Comparison of ENCODE assay signal across 11 cellular contexts in genomic region chr2:33380001-33380609, GRCh38.
DNase-seq lines count a peak whose midpoint lies in the region; ATAC-seq and TF ChIP-seq lines count a peak whose summit lies in the region.
"Had no signal": no experiment of that assay in that cellular context is flagged by ENCODE, and none has a peak within 500 bp of the region (broad histone marks: within the 10 kb centered on the region; RNA-seq: fewer than 3 reads in every experiment).

No MANE protein-coding gene starts in this region.

- H3K9me3 ChIP-seq in SK-N-SH (no peaks in the 10 kb centered on the region), NT2/D1 (ENCODE audit: insufficient read depth, low read length) (no peaks in the 10 kb centered on the region), smooth muscle cell (replicated peaks; ENCODE audit: low read depth) (no peaks in the 10 kb centered on the region), HAP-1 (no peaks in the 10 kb centered on the region)
- H3K9me3 ChIP-seq: BLaER1 treated with 17β-estradiol and CSF1 and Interleukin-3, amounts not matched to agents 10 nM and 100 nM had no signal

- H3K4me1 ChIP-seq in SK-N-SH (ENCODE audit: control insufficient read depth in 1 of 2, insufficient read depth in 2 of 2, low read depth in 1 of 2, low read length in 1 of 2), result peaks cover 0 to 3% of the 10 kb centered on the region in 2 experiments; a peak in 1 of 4 replicates
- no peaks in the 10 kb centered on the region for H3K4me1 ChIP-seq in NT2/D1 (ENCODE audit: insufficient read depth, insufficient read length)
- peaks cover 9% of the 10 kb centered on the region for H3K4me1 ChIP-seq in smooth muscle cell (ENCODE audit: low read depth)
- no peaks in the 10 kb centered on the region for H3K4me1 ChIP-seq in HAP-1
- H3K4me1 ChIP-seq: BLaER1 treated with 17β-estradiol and CSF1 and Interleukin-3, amounts not matched to agents 10 nM and 100 nM had no signal

- in situ Hi-C loops in HAP-1 (cut with MboI; ENCODE audit: low sequenced_read_pairs), result no loop called here

- H3K4me3 ChIP-seq in SK-N-SH (ENCODE audit: low read depth in 2 of 2, low read length in 1 of 2) (no peak overlapping the region; a peak in 1 of 4 replicates), NT2/D1 (ENCODE audit: insufficient read length, low read depth) (no peak overlapping the region), smooth muscle cell (no peak overlapping the region), HAP-1 (no peak overlapping the region)
- H3K4me3 ChIP-seq: BLaER1 treated with 17β-estradiol and CSF1 and Interleukin-3, amounts not matched to agents 10 nM and 100 nM had no signal

- H3K79me2 ChIP-seq in SK-N-SH (ENCODE audit: insufficient read depth) (no peaks in the 10 kb centered on the region), smooth muscle cell (ENCODE audit: low read depth) (no peaks in the 10 kb centered on the region)

- H3K9ac ChIP-seq in SK-N-SH (no peak overlapping the region), NT2/D1 (ENCODE audit: insufficient read length, low read depth) (no peak overlapping the region), smooth muscle cell (ENCODE audit: low read depth) (no peak overlapping the region)
- H3K9ac ChIP-seq: BLaER1 treated with 17β-estradiol and CSF1 and Interleukin-3, amounts not matched to agents 10 nM and 100 nM had no signal

- H3F3A ChIP-seq in SK-N-SH (replicated peaks; ENCODE audit: insufficient read depth) (peaks cover 23% of the 10 kb centered on the region), smooth muscle cell (ENCODE audit: low read depth) (peaks cover 3% of the 10 kb centered on the region)

- peak; percentile 93 for TF ChIP-seq CTCF in SK-N-SH (IDR thresholded peaks at IDR 0.05)
- TF ChIP-seq CTCF in smooth muscle cell (IDR thresholded peaks at IDR 0.05; ENCODE audit: borderline replicate concordance, insufficient read depth, poor library complexity, severe bottlenecking), result peak; percentile 88

- WGBS in SK-N-SH (ENCODE audit: low lambda C conversion rate), result 52% methylated on average over 8 of the region's 8 CpGs
- WGBS in smooth muscle cell (ENCODE audit: low lambda C conversion rate), result 69% methylated on average over 8 of the region's 8 CpGs

- POLR2A ChIA-PET in SK-N-SH (lab: Yijun Ruan, JAX), result no interaction called here

- H3K27ac ChIP-seq in SK-N-SH (ENCODE audit: low read depth in 2 of 2, low read length in 1 of 2) (no peak overlapping the region), smooth muscle cell (ENCODE audit: low read depth) (no peak overlapping the region)
- H3K27ac ChIP-seq: BLaER1 treated with 17β-estradiol and CSF1 and Interleukin-3, amounts not matched to agents 10 nM and 100 nM had no signal

- H2AFZ ChIP-seq in SK-N-SH (ENCODE audit: low read depth) (no peak overlapping the region), smooth muscle cell (ENCODE audit: low read depth) (no peak overlapping the region)

- H3K36me3 ChIP-seq in SK-N-SH (replicated peaks in 1 of 2; ENCODE audit: control insufficient read depth in 1 of 2, insufficient read depth in 2 of 2, low read length in 1 of 2), result peaks cover 10 to 31% of the 10 kb centered on the region in 2 experiments
- H3K36me3 ChIP-seq in NT2/D1 (ENCODE audit: insufficient read depth, insufficient read length, low read length), result no peaks in the 10 kb centered on the region
- no peaks in the 10 kb centered on the region for H3K36me3 ChIP-seq in smooth muscle cell (ENCODE audit: low read depth)
- H3K36me3 ChIP-seq in HAP-1 (replicated peaks), result no peaks in the 10 kb centered on the region
- H3K36me3 ChIP-seq: BLaER1 treated with 17β-estradiol and CSF1 and Interleukin-3, amounts not matched to agents 10 nM and 100 nM had no signal

- no peak for TF ChIP-seq EP300 in SK-N-SH (IDR thresholded peaks at IDR 0.05; ENCODE audit: borderline replicate concordance in 1 of 2, low read depth in 1 of 2, low read length in 1 of 2)

- H3K9me2 ChIP-seq in SK-N-SH, result no peaks in the 10 kb centered on the region

- H3K4me2 ChIP-seq in SK-N-SH (no peak overlapping the region), smooth muscle cell (no peak overlapping the region)
- H3K4me2 ChIP-seq: BLaER1 treated with 17β-estradiol and CSF1 and Interleukin-3, amounts not matched to agents 10 nM and 100 nM had no signal

- ATAC-seq in SK-N-SH treated with all-trans-retinoic acid at 6 μM for 48 hours, result no peak
- ATAC-seq in GM18519 (IDR thresholded peaks at IDR 0.05; ENCODE audit: low FRiP score, unreplicated experiment), result no peak

- CTCF ChIA-PET in SK-N-SH (lab: Yijun Ruan, JAX), result interaction anchor here (0.6 to 2.4 kb wide), 12 partner anchors 8 to 825 kb away, joined by 3 to 9 read pairs (median 4); no protein-coding TSS in a partner anchor

- H4K20me1 ChIP-seq in SK-N-SH (ENCODE audit: insufficient read depth), result no peaks in the 10 kb centered on the region
- H4K20me1 ChIP-seq in smooth muscle cell (ENCODE audit: low read depth), result no peaks in the 10 kb centered on the region
- H4K20me1 ChIP-seq: BLaER1 treated with 17β-estradiol and CSF1 and Interleukin-3, amounts not matched to agents 10 nM and 100 nM had no signal

- peak; percentile 42 for TF ChIP-seq RAD21 in SK-N-SH (IDR thresholded peaks at IDR 0.05; ENCODE audit: low read length)

- no peak for TF ChIP-seq POLR2A in erythroblast (IDR thresholded peaks at IDR 0.05; ENCODE audit: low read length)

- no peaks in the 10 kb centered on the region for H3K27me3 ChIP-seq in SK-N-SH (ENCODE audit: insufficient read depth)
- H3K27me3 ChIP-seq in NT2/D1 (ENCODE audit: insufficient read depth, insufficient read length), result no peaks in the 10 kb centered on the region
- no peaks in the 10 kb centered on the region for H3K27me3 ChIP-seq in smooth muscle cell (ENCODE audit: low read depth)
- H3K27me3 ChIP-seq in HAP-1 (ENCODE audit: low read depth), result no peaks in the 10 kb centered on the region
- H3K27me3 ChIP-seq: BLaER1 treated with 17β-estradiol and CSF1 and Interleukin-3, amounts not matched to agents 10 nM and 100 nM had no signal

- no peak for DNase-seq in SK-N-SH
- peak; percentile 32 for DNase-seq in NT2/D1 (ENCODE audit: low read depth, low spot score)
- peak; percentile 44 to 62 for DNase-seq in erythroblast (lab: John Stamatoyannopoulos, UW)
- no peak for DNase-seq in smooth muscle cell (lab: John Stamatoyannopoulos, UW; ENCODE audit: unreplicated experiment)
- no peak for DNase-seq in HAP-1 (ENCODE audit: low spot score in 2 of 2)
- no peak for DNase-seq in stimulated activated CD8-positive, alpha-beta memory T cell treated with anti-CD3 and anti-CD28 coated beads, Interleukin-4, amount 100 ng/mL, for 48 hours
- DNase-seq: activated naive CD4-positive, alpha-beta T cell; retina had no signal

TF ChIP-seq in SK-N-SH, 30 proteins besides CTCF, POLR2A, EP300 and RAD21:
- TF ChIP-seq MEF2A (IDR thresholded peaks at IDR 0.05; ENCODE audit: borderline replicate concordance, low read depth) (no peak), EZH2phosphoT487 (IDR thresholded peaks at IDR 0.05; ENCODE audit: borderline replicate concordance, low read depth) (no peak), FOSL2 (IDR thresholded peaks at IDR 0.05; ENCODE audit: borderline replicate concordance, low read depth) (no peak), SMC3 (IDR thresholded peaks at IDR 0.05; ENCODE audit: low read depth, low read length) (peak; percentile 22; the same call in 1 of the 2 replicates)

TF ChIP-seq in SK-N-SH treated with all-trans-retinoic acid at 6 μM for 48 hours, 23 proteins besides CTCF, POLR2A, EP300 and RAD21 (continues in another document):
- TF ChIP-seq ZNF8 (CRISPR knock-in tag; IDR thresholded peaks at IDR 0.05) (no peak), ZC3H10 (CRISPR knock-in tag; IDR thresholded peaks at IDR 0.05) (no peak), ESRRG (CRISPR knock-in tag; IDR thresholded peaks at IDR 0.05) (no peak), BACH2 (CRISPR knock-in tag; IDR thresholded peaks at IDR 0.05; ENCODE audit: borderline replicate concordance) (no peak), ZNF70 (CRISPR knock-in tag; IDR thresholded peaks at IDR 0.05) (no peak), POU6F1 (CRISPR knock-in tag; IDR thresholded peaks at IDR 0.05; ENCODE audit: borderline replicate concordance, low read depth) (no peak), GLIS3 (CRISPR knock-in tag; IDR thresholded peaks at IDR 0.05) (no peak), ISL1 (CRISPR knock-in tag; IDR thresholded peaks at IDR 0.05) (no peak), ARNTL (CRISPR knock-in tag; IDR thresholded peaks at IDR 0.05; ENCODE audit: borderline replicate concordance, low read depth) (no peak), TOX (CRISPR knock-in tag; IDR thresholded peaks at IDR 0.05; ENCODE audit: borderline replicate concordance) (no peak), PATZ1 (CRISPR knock-in tag; IDR thresholded peaks at IDR 0.05; ENCODE audit: borderline replicate concordance) (no peak), ZFP3 (CRISPR knock-in tag; IDR thresholded peaks at IDR 0.05) (no peak)

Comparison
In these comparisons a context has a peak if more than half of its experiments do, and no peak if none do; other contexts are left out.
1. DNase-seq: peak in NT2/D1 (single experiment) and erythroblast (2 of 2); none in SK-N-SH (single experiment), smooth muscle cell (single experiment), HAP-1 (0 of 2) and stimulated activated CD8-positive, alpha-beta memory T cell treated with anti-CD3 and anti-CD28 coated beads, Interleukin-4, amount 100 ng/mL, for 48 hours (single experiment).